Comparison of ENCODE assay signal across 18 cellular contexts in genomic region chr10:72170263-72170662, GRCh38. TPM values are rescaled to one million over a fixed set of nuclear protein-coding genes. Genes with fewer than 3 reads are reported as not detected.
DNase-seq lines count a peak whose midpoint lies in the region; ATAC-seq and TF ChIP-seq lines count a peak whose summit lies in the region.
"Had no signal": no experiment of that assay in that cellular context is flagged by ENCODE, and none has a peak within 500 bp of the region (broad histone marks: within the 10 kb centered on the region; RNA-seq: fewer than 3 reads in every experiment).

No MANE protein-coding gene starts in this region.

- no peaks in the 10 kb centered on the region for H3K4me1 ChIP-seq in colonic mucosa
- H3K4me1 ChIP-seq: parathyroid adenoma had no signal

- no peaks in the 10 kb centered on the region for H3K27me3 Mint-ChIP-seq in mesothelial cell of epicardium (ENCODE audit: low read depth)
- H3K27me3 Mint-ChIP-seq: memory B cell had no signal

- ATAC-seq in HG02981 (IDR thresholded peaks at IDR 0.05; ENCODE audit: unreplicated experiment) (no peak), GM21723 (IDR thresholded peaks at IDR 0.05; ENCODE audit: unreplicated experiment) (no peak)
- ATAC-seq: activated CD8-positive, alpha-beta T cell treated with anti-CD3 and anti-CD28 coated beads, Interleukin-2, amount 10 ng/mL, durations not matched to agents 7 days and 5 days had no signal

- peak overlapping the region; percentile 65 for H3K27ac ChIP-seq in colonic mucosa
- H3K27ac ChIP-seq: parathyroid adenoma, tibial nerve had no signal

- no peaks in the 10 kb centered on the region for H3K27me3 ChIP-seq in colonic mucosa
- H3K27me3 ChIP-seq: tibial nerve had no signal

- no peaks in the 10 kb centered on the region for H3K9me3 ChIP-seq in colonic mucosa
- H3K9me3 ChIP-seq: tibial nerve had no signal

- intact Hi-C loops in colonic mucosa (cut with DNase I), result no loop called here

- H3K36me3 ChIP-seq in colonic mucosa, result no peaks in the 10 kb centered on the region

- peaks cover 22% of the 10 kb centered on the region for H3K4me1 Mint-ChIP-seq in mesothelial cell of epicardium

- no peaks in the 10 kb centered on the region for H3K9me3 Mint-ChIP-seq in mesothelial cell of epicardium
- H3K9me3 Mint-ChIP-seq: memory B cell had no signal

- H3K9ac ChIP-seq in colonic mucosa (ENCODE audit: low read depth in 2 of 2, low read length in 2 of 2), result no peak overlapping the region
- H3K9ac ChIP-seq: parathyroid adenoma had no signal

- TF ChIP-seq CTCF in colonic mucosa (IDR thresholded peaks at IDR 0.05) (no peak), mesothelial cell of epicardium (IDR thresholded peaks at IDR 0.05; ENCODE audit: unreplicated experiment) (no peak)

- no peak overlapping the region for H3K4me3 ChIP-seq in colonic mucosa
- H3K4me3 ChIP-seq: tibial nerve had no signal

- DNase-seq in ACHN (peak; percentile 13), NCI-H226 (peak; percentile 22), colonic mucosa (peak; percentile 85), mesothelial cell of epicardium (ENCODE audit: low spot score in 2 of 2, unreplicated experiment in 2 of 2) (no peak), NCI-H510A treated with DMSO at 0.1 percent for 48 hours (lab: John Stamatoyannopoulos, UW) (no peak)
- no peak for DNase-seq in NK-92 treated with Interleukin-12 subunit alpha and Interleukin-12 subunit beta, amount 100 ng/mL, for 24 hours (lab: John Stamatoyannopoulos, UW)
- DNase-seq: activated CD8-positive, alpha-beta T cell treated with anti-CD3 and anti-CD28 coated beads, Interleukin-2, amount 10 ng/mL, durations not matched to agents 7 days and 5 days; activated effector memory CD4-positive, alpha-beta T cell treated with anti-CD3 and anti-CD28 coated beads, Interleukin-2, amount 50 U/mL, for 16 hours; caudate nucleus; hypothalamus; NCI-H1092; NCI-H345; RPMI8226 had no signal

- peaks cover 17% of the 10 kb centered on the region for H3K36me3 Mint-ChIP-seq in mesothelial cell of epicardium

- H3K27ac Mint-ChIP-seq in mesothelial cell of epicardium, result peak overlapping the region; percentile 81
- H3K27ac Mint-ChIP-seq: activated CD8-positive, alpha-beta T cell treated with anti-CD3 and anti-CD28 coated beads, Interleukin-2, amount 10 ng/mL, durations not matched to agents 7 days and 5 days; memory B cell had no signal

- in situ Hi-C loops in ACHN (cut with HindIII; ENCODE audit: low pct_ligation_motif_present, low pct_unique_long_range_greater_than_20kb, low sequenced_read_pairs), result no loop called here

- H3K4me3 Mint-ChIP-seq in mesothelial cell of epicardium, result no peak overlapping the region
- H3K4me3 Mint-ChIP-seq: activated CD8-positive, alpha-beta T cell treated with anti-CD3 and anti-CD28 coated beads, Interleukin-2, amount 10 ng/mL, durations not matched to agents 7 days and 5 days; memory B cell had no signal

RNA-seq across cellular contexts. Expression of gene ANAPC16, which starts 45.5 kb away (rescaled TPM):
- total RNA-seq in colonic mucosa (10 to 100 TPM; 63.2 to 85.2 TPM), mesothelial cell of epicardium (74.3 to 80.5 TPM (median 78.7 TPM) in 3 replicates)

RNA-seq across cellular contexts. Expression of gene ASCC1, which starts 45.8 kb away (rescaled TPM):
- total RNA-seq in colonic mucosa, result 10 to 100 TPM; 16.2 to 19.2 TPM
- 35.2 to 36.6 TPM (median 36.4 TPM) in 3 replicates for total RNA-seq in mesothelial cell of epicardium

Comparison
In these comparisons a context has a peak if more than half of its experiments do, and no peak if none do; other contexts are left out.
1. DNase-seq: peak in ACHN (single experiment), NCI-H226 (single experiment) and colonic mucosa (single experiment); none in mesothelial cell of epicardium (0 of 2), NK-92 treated with Interleukin-12 subunit alpha and Interleukin-12 subunit beta, amount 100 ng/mL, for 24 hours (single experiment) and NCI-H510A treated with DMSO at 0.1 percent for 48 hours (single experiment).